12 cellular contexts compared by ENCODE assay signal in genomic region chr16:20676867-20677266, GRCh38. TPM values are rescaled to one million over a fixed set of nuclear protein-coding genes. Genes with fewer than 3 reads are reported as not detected.
DNase-seq lines count a peak whose midpoint lies in the region; ATAC-seq and TF ChIP-seq lines count a peak whose summit lies in the region.
"Had no signal": no experiment of that assay in that cellular context is flagged by ENCODE, and none has a peak within 500 bp of the region (broad histone marks: within the 10 kb centered on the region; RNA-seq: fewer than 3 reads in every experiment).

No MANE protein-coding gene starts in this region.

- H3K4me3 Mint-ChIP-seq in glutamatergic neuron (ENCODE audit: unreplicated experiment), result no peak overlapping the region
- no peak overlapping the region for H3K4me3 Mint-ChIP-seq in activated CD4-positive, alpha-beta T cell treated with anti-CD3 and anti-CD28 coated beads, Interleukin-2, amount 10 ng/mL, durations not matched to agents 24 days and 14 days
- H3K4me3 Mint-ChIP-seq in activated CD4-positive, alpha-beta memory T cell treated with anti-CD3 and anti-CD28 coated beads, Interleukin-2, amount 10 ng/mL, durations not matched to agents 7 days and 5 days, result no peak overlapping the region

- H3K27ac Mint-ChIP-seq in glutamatergic neuron (ENCODE audit: unreplicated experiment), result no peak overlapping the region
- H3K27ac Mint-ChIP-seq in activated CD4-positive, alpha-beta T cell treated with anti-CD3 and anti-CD28 coated beads, Interleukin-2, amount 10 ng/mL, durations not matched to agents 24 days and 14 days, result no peak overlapping the region
- H3K27ac Mint-ChIP-seq in activated CD4-positive, alpha-beta memory T cell treated with anti-CD3 and anti-CD28 coated beads, Interleukin-2, amount 10 ng/mL, durations not matched to agents 7 days and 5 days, result no peak overlapping the region

- peak overlapping the region in 6 of 8 donors; percentile 72 to 83 (median 78) for H3K27ac ChIP-seq in spleen

- H3K4me1 Mint-ChIP-seq in glutamatergic neuron (ENCODE audit: low read depth, unreplicated experiment), result peaks cover 7% of the 10 kb centered on the region
- H3K4me1 Mint-ChIP-seq in activated CD4-positive, alpha-beta T cell treated with anti-CD3 and anti-CD28 coated beads, Interleukin-2, amount 10 ng/mL, durations not matched to agents 24 days and 14 days, result peaks cover 23% of the 10 kb centered on the region
- H3K4me1 Mint-ChIP-seq in activated CD4-positive, alpha-beta memory T cell treated with anti-CD3 and anti-CD28 coated beads, Interleukin-2, amount 10 ng/mL, durations not matched to agents 7 days and 5 days, result peaks cover 18% of the 10 kb centered on the region

- intact Hi-C loops in spleen (cut with DNase I; ENCODE audit: low total_unique reads), result no loop called here
- intact Hi-C loops in activated CD4-positive, alpha-beta T cell treated with anti-CD3 and anti-CD28 coated beads, Interleukin-2, amount 10 ng/mL, durations not matched to agents 24 days and 14 days (cut with micrococcal nuclease), result no loop called here

- no peak for ATAC-seq in GM18505 (IDR thresholded peaks at IDR 0.05; ENCODE audit: unreplicated experiment)

- peak; percentile 7 for DNase-seq in NCI-H82 treated with DMSO at 0.1 percent for 48 hours (lab: John Stamatoyannopoulos, UW; ENCODE audit: unreplicated experiment)
- DNase-seq in glutamatergic neuron, result no peak
- DNase-seq in spleen, result no peak
- no peak for DNase-seq in NCI-H2171 (lab: John Stamatoyannopoulos, UW)
- no peak for DNase-seq in activated CD4-positive, alpha-beta T cell treated with anti-CD3 and anti-CD28 coated beads, Interleukin-2, amount 10 ng/mL, durations not matched to agents 24 days and 14 days
- no peak for DNase-seq in activated CD4-positive, alpha-beta memory T cell treated with anti-CD3 and anti-CD28 coated beads, Interleukin-2, amount 10 ng/mL, durations not matched to agents 7 days and 5 days
- DNase-seq: amniotic stem cell; foreskin fibroblast; MG63; stimulated activated naive CD8-positive, alpha-beta T cell treated with anti-CD3 and anti-CD28 coated beads, Interleukin-15, amount 100 ng/mL, for 72 hours had no signal

- H3K4me1 ChIP-seq in spleen, result peaks cover 14 to 50% (median 39%) of the 10 kb centered on the region in 6 donors

- POLR2A ChIA-PET in activated CD4-positive, alpha-beta memory T cell treated with anti-CD3 and anti-CD28 coated beads, Interleukin-2, amount 10 ng/mL, durations not matched to agents 7 days and 5 days (lab: Charles Lee), result interaction anchor here (0.7 kb wide), 1 partner anchor 41 kb away, joined by 3 read pairs; no protein-coding TSS in a partner anchor

- no peak for TF ChIP-seq POLR2A in spleen (IDR thresholded peaks at IDR 0.05)
- TF ChIP-seq POLR2A in GM18505 (IDR thresholded peaks at IDR 0.05; ENCODE audit: borderline replicate concordance, extremely low read depth, insufficient read depth, insufficient read length), result no peak

- H3K36me3 ChIP-seq in spleen, result peaks cover 0 to 6% (median 0%) of the 10 kb centered on the region in 6 donors
- H3K36me3 ChIP-seq: MG63 had no signal

- H3K9me3 ChIP-seq in spleen, result no peaks in the 10 kb centered on the region
- H3K9me3 ChIP-seq: MG63 had no signal

- CTCF ChIA-PET in activated CD4-positive, alpha-beta memory T cell treated with anti-CD3 and anti-CD28 coated beads, Interleukin-2, amount 10 ng/mL, durations not matched to agents 7 days and 5 days (lab: Charles Lee), result interaction anchor here (1.2 kb wide), 2 partner anchors 14 to 64 kb away, joined by 4 to 5 read pairs; no protein-coding TSS in a partner anchor

- H3K36me3 Mint-ChIP-seq in glutamatergic neuron (ENCODE audit: unreplicated experiment), result no peaks in the 10 kb centered on the region
- no peaks in the 10 kb centered on the region for H3K36me3 Mint-ChIP-seq in activated CD4-positive, alpha-beta T cell treated with anti-CD3 and anti-CD28 coated beads, Interleukin-2, amount 10 ng/mL, durations not matched to agents 24 days and 14 days (ENCODE audit: low read depth)
- no peaks in the 10 kb centered on the region for H3K36me3 Mint-ChIP-seq in activated CD4-positive, alpha-beta memory T cell treated with anti-CD3 and anti-CD28 coated beads, Interleukin-2, amount 10 ng/mL, durations not matched to agents 7 days and 5 days (ENCODE audit: low read depth)

- H3K27me3 ChIP-seq in spleen (replicated peaks in 1 of 7), result no peaks in the 10 kb centered on the region

- H3K27me3 Mint-ChIP-seq in glutamatergic neuron (ENCODE audit: unreplicated experiment), result no peaks in the 10 kb centered on the region
- H3K27me3 Mint-ChIP-seq in activated CD4-positive, alpha-beta T cell treated with anti-CD3 and anti-CD28 coated beads, Interleukin-2, amount 10 ng/mL, durations not matched to agents 24 days and 14 days, result no peaks in the 10 kb centered on the region
- peaks cover 1% of the 10 kb centered on the region for H3K27me3 Mint-ChIP-seq in activated CD4-positive, alpha-beta memory T cell treated with anti-CD3 and anti-CD28 coated beads, Interleukin-2, amount 10 ng/mL, durations not matched to agents 7 days and 5 days
- H3K27me3 Mint-ChIP-seq: stimulated activated naive CD8-positive, alpha-beta T cell treated with anti-CD3 and anti-CD28 coated beads, Interleukin-15, amount 100 ng/mL, for 72 hours had no signal

- H3K9me3 Mint-ChIP-seq in glutamatergic neuron (ENCODE audit: unreplicated experiment), result no peaks in the 10 kb centered on the region
- no peaks in the 10 kb centered on the region for H3K9me3 Mint-ChIP-seq in activated CD4-positive, alpha-beta T cell treated with anti-CD3 and anti-CD28 coated beads, Interleukin-2, amount 10 ng/mL, durations not matched to agents 24 days and 14 days
- H3K9me3 Mint-ChIP-seq in activated CD4-positive, alpha-beta memory T cell treated with anti-CD3 and anti-CD28 coated beads, Interleukin-2, amount 10 ng/mL, durations not matched to agents 7 days and 5 days, result no peaks in the 10 kb centered on the region
- H3K9me3 Mint-ChIP-seq: stimulated activated naive CD8-positive, alpha-beta T cell treated with anti-CD3 and anti-CD28 coated beads, Interleukin-15, amount 100 ng/mL, for 72 hours had no signal

- peak overlapping the region in 1 of 8 donors; percentile 1 for H3K4me3 ChIP-seq in spleen
- H3K4me3 ChIP-seq: MG63 had no signal

- TF ChIP-seq CTCF in GM12873 (IDR thresholded peaks at IDR 0.05; ENCODE audit: insufficient read depth, low read depth, low read length, missing control alignments), result peak; percentile 25
- peak; percentile 25 for TF ChIP-seq CTCF in glutamatergic neuron (IDR thresholded peaks at IDR 0.05; ENCODE audit: partially characterized antibody, unreplicated experiment)
- peak in 2 of 11 experiments; percentile 19 to 25 for TF ChIP-seq CTCF in spleen (IDR thresholded peaks at IDR 0.05 in 8 of 11, conservative IDR thresholded peaks at IDR 0.05 in 3 of 11)

RNA-seq across cellular contexts. Expression of gene ACSM1, which starts 20.6 kb away (rescaled TPM):
- total RNA-seq in glutamatergic neuron (ENCODE audit: unreplicated experiment) (not detected), spleen (under 1 TPM in 3 of 7 donors, not detected in 4; 0.25 to 0.72 (median 0.44) TPM)
- polyA plus RNA-seq in spleen, result under 1 TPM; 0.26 to 0.47 (median 0.37) TPM
- total RNA-seq in activated CD4-positive, alpha-beta T cell treated with anti-CD3 and anti-CD28 coated beads, Interleukin-2, amount 10 ng/mL, durations not matched to agents 24 days and 14 days, result not detected in 2 replicates
- total RNA-seq in activated CD4-positive, alpha-beta memory T cell treated with anti-CD3 and anti-CD28 coated beads, Interleukin-2, amount 10 ng/mL, durations not matched to agents 7 days and 5 days, result not detected
